12 cellular contexts compared by ENCODE assay signal in genomic region chr4:25552580-25553271, GRCh38.
DNase-seq lines count a peak whose midpoint lies in the region; ATAC-seq, FAIRE-seq and TF ChIP-seq lines count a peak whose summit lies in the region.
"Had no signal": no experiment of that assay in that cellular context is flagged by ENCODE, and none has a peak within 500 bp of the region (broad histone marks: within the 10 kb centered on the region; RNA-seq: fewer than 3 reads in every experiment).

No MANE protein-coding gene starts in this region.

- TF ChIP-seq CTCF in osteoblast (IDR thresholded peaks at IDR 0.05; ENCODE audit: extremely low read depth, low read depth, low read length) = no peak

- H3K27me3 Mint-ChIP-seq in activated T-cell treated with anti-CD3 and anti-CD28 coated beads, Interleukin-2, amount 50 U/mL, for 4 hours (ENCODE audit: low read depth) = no peaks in the 10 kb centered on the region
- peaks cover 9% of the 10 kb centered on the region for H3K27me3 Mint-ChIP-seq in activated T-helper 17 cell treated with anti-CD3 and anti-CD28 coated beads, Interleukin-2, amount 50 U/mL, for 72 hours

- H3K27me3 ChIP-seq in ACC112 (ENCODE audit: insufficient read depth, low read length) (0 out of 2 replicates have a peak, but pooled peaks cover 3% of the 10 kb centered on the region), osteoblast (ENCODE audit: insufficient read depth, low read length) (peaks cover 7% of the 10 kb centered on the region)

- H3K36me3 Mint-ChIP-seq in activated T-cell treated with anti-CD3 and anti-CD28 coated beads, Interleukin-2, amount 50 U/mL, for 4 hours (ENCODE audit: insufficient read depth) = no peaks in the 10 kb centered on the region
- H3K36me3 Mint-ChIP-seq in activated T-helper 17 cell treated with anti-CD3 and anti-CD28 coated beads, Interleukin-2, amount 50 U/mL, for 72 hours (ENCODE audit: low read depth) = no peaks in the 10 kb centered on the region
- H3K36me3 Mint-ChIP-seq: activated naive CD8-positive, alpha-beta T cell treated with anti-CD3 and anti-CD28 coated beads, Interleukin-2, amount 10 ng/mL, durations not matched to agents 7 days and 5 days had no signal

- DNase-seq in NCI-H2029 treated with DMSO at 0.1 percent for 48 hours (lab: John Stamatoyannopoulos, UW) (peak; percentile 43), osteoblast (ENCODE audit: insufficient read length, low spot score, missing footprints) (peak; percentile 9), frontal cortex (ENCODE audit: low spot score in 2 of 2) (no peak)
- DNase-seq in activated CD4-positive, alpha-beta T cell treated with anti-CD3 and anti-CD28 coated beads for 1 hour = no peak
- no peak for DNase-seq in activated T-cell treated with anti-CD3 and anti-CD28 coated beads, Interleukin-2, amount 50 U/mL, for 4 hours
- DNase-seq: activated CD4-positive, alpha-beta T cell treated with anti-CD3 and anti-CD28 coated beads, Interleukin-2, amount 50 U/mL, for 4 hours; activated naive CD8-positive, alpha-beta T cell treated with anti-CD3 and anti-CD28 coated beads, Interleukin-2, amount 10 ng/mL, durations not matched to agents 7 days and 5 days; NCI-H524; SW 1271 had no signal

- ATAC-seq in esophagus mucosa = peak; percentile 43
- ATAC-seq in activated T-cell treated with anti-CD3 and anti-CD28 coated beads, Interleukin-2, amount 50 U/mL, for 4 hours = no peak
- no peak for ATAC-seq in activated T-helper 17 cell treated with anti-CD3 and anti-CD28 coated beads, Interleukin-2, amount 50 U/mL, for 72 hours (replicated peaks)

- H4K20me1 ChIP-seq in osteoblast (ENCODE audit: insufficient read depth, low read length) = no peaks in the 10 kb centered on the region

- no peak overlapping the region for H3K27ac ChIP-seq in ACC112 (ENCODE audit: low read depth, low read length)
- no peak overlapping the region for H3K27ac ChIP-seq in osteoblast (ENCODE audit: low read depth, low read length)

- H3K79me2 ChIP-seq in ACC112 (ENCODE audit: control insufficient read depth, insufficient read depth, low read length, unreplicated experiment) = no peaks in the 10 kb centered on the region
- H3K79me2 ChIP-seq in osteoblast (ENCODE audit: insufficient read depth, low read length) = no peaks in the 10 kb centered on the region

- no peak overlapping the region for H3K27ac Mint-ChIP-seq in activated T-helper 17 cell treated with anti-CD3 and anti-CD28 coated beads, Interleukin-2, amount 50 U/mL, for 72 hours
- H3K27ac Mint-ChIP-seq: activated naive CD8-positive, alpha-beta T cell treated with anti-CD3 and anti-CD28 coated beads, Interleukin-2, amount 10 ng/mL, durations not matched to agents 7 days and 5 days had no signal

- H3K4me3 ChIP-seq in ACC112 (ENCODE audit: low read depth, low read length) = no peak overlapping the region
- H3K4me3 ChIP-seq in osteoblast (ENCODE audit: insufficient read depth, low read length) = peak overlapping the region; percentile 36

- H3K4me1 Mint-ChIP-seq in activated T-cell treated with anti-CD3 and anti-CD28 coated beads, Interleukin-2, amount 50 U/mL, for 4 hours (ENCODE audit: low read depth) = no peaks in the 10 kb centered on the region
- no peaks in the 10 kb centered on the region for H3K4me1 Mint-ChIP-seq in activated T-helper 17 cell treated with anti-CD3 and anti-CD28 coated beads, Interleukin-2, amount 50 U/mL, for 72 hours
- H3K4me1 Mint-ChIP-seq: activated naive CD8-positive, alpha-beta T cell treated with anti-CD3 and anti-CD28 coated beads, Interleukin-2, amount 10 ng/mL, durations not matched to agents 7 days and 5 days had no signal

- H3K4me1 ChIP-seq in ACC112 (ENCODE audit: control insufficient read depth, insufficient read depth, low read length, unreplicated experiment) (peaks cover 3% of the 10 kb centered on the region), osteoblast (ENCODE audit: insufficient read depth, low read length) (no peaks in the 10 kb centered on the region)

- H3K9me3 Mint-ChIP-seq in activated T-cell treated with anti-CD3 and anti-CD28 coated beads, Interleukin-2, amount 50 U/mL, for 4 hours = no peaks in the 10 kb centered on the region
- no peaks in the 10 kb centered on the region for H3K9me3 Mint-ChIP-seq in activated T-helper 17 cell treated with anti-CD3 and anti-CD28 coated beads, Interleukin-2, amount 50 U/mL, for 72 hours
- H3K9me3 Mint-ChIP-seq: activated naive CD8-positive, alpha-beta T cell treated with anti-CD3 and anti-CD28 coated beads, Interleukin-2, amount 10 ng/mL, durations not matched to agents 7 days and 5 days had no signal

- no peak overlapping the region for H3K4me3 Mint-ChIP-seq in activated T-cell treated with anti-CD3 and anti-CD28 coated beads, Interleukin-2, amount 50 U/mL, for 4 hours
- H3K4me3 Mint-ChIP-seq in activated T-helper 17 cell treated with anti-CD3 and anti-CD28 coated beads, Interleukin-2, amount 50 U/mL, for 72 hours = no peak overlapping the region
- H3K4me3 Mint-ChIP-seq: activated naive CD8-positive, alpha-beta T cell treated with anti-CD3 and anti-CD28 coated beads, Interleukin-2, amount 10 ng/mL, durations not matched to agents 7 days and 5 days had no signal

- FAIRE-seq in frontal cortex (lab: Jason Lieb, UNC) = no peak

- H3K36me3 ChIP-seq in ACC112 (ENCODE audit: insufficient read depth, low read length) (no peaks in the 10 kb centered on the region), osteoblast (ENCODE audit: insufficient read depth, low read length) (no peaks in the 10 kb centered on the region)

- peak overlapping the region; percentile 53 for H2AFZ ChIP-seq in ACC112 (ENCODE audit: low read length, unreplicated experiment)
- H2AFZ ChIP-seq in osteoblast (ENCODE audit: low read length) = peak overlapping the region; percentile 32

- H3K4me2 ChIP-seq in osteoblast (ENCODE audit: insufficient read depth, low read length) = peak overlapping the region; percentile 65

- no peaks in the 10 kb centered on the region for H3K9me3 ChIP-seq in osteoblast (ENCODE audit: low read depth, low read length)

Comparison
In these comparisons a context has a peak if more than half of its experiments do, and no peak if none do; other contexts are left out.
1. DNase-seq: peak in NCI-H2029 treated with DMSO at 0.1 percent for 48 hours (single experiment) and osteoblast (single experiment); none in activated CD4-positive, alpha-beta T cell treated with anti-CD3 and anti-CD28 coated beads for 1 hour (single experiment), activated T-cell treated with anti-CD3 and anti-CD28 coated beads, Interleukin-2, amount 50 U/mL, for 4 hours (single experiment) and frontal cortex (0 of 2).